In the genomic region with DNA sequence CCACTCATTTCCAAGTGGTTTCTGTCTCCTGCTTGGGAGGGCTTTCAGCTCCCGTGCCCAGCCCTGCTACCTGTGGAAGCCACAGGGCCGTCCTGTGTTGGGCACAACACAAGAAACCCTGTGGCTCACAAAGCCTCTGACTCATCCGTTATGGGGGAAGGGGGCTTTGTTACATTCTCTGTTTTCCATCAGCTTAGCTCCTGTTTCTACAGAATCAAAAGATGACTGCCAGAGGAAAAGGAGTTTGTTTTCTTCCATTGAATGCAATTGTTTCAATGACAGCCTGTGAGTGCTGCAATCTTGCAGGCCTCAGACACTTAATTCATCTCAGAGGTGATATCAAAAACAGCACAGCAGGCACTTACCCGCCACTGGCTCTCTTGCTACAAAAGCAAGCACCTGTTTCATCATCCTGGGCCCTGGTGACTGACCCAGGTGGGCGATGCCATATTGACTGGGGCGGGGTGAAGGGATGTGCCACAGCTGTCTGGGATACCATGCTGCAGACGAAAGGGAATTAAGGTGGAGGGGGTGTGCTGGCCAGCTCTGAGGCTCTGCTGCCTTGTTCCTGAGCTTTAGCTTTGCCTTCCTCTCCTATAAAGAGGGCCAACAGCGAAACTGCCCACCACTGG, we compare ENCODE assay signal across 25 cellular contexts.
DNase-seq lines count a peak whose midpoint lies in the region; ATAC-seq and TF ChIP-seq lines count a peak whose summit lies in the region.
"Had no signal": no experiment of that assay in that cellular context is flagged by ENCODE, and none has a peak within 500 bp of the region (broad histone marks: within the 10 kb centered on the region; RNA-seq: fewer than 3 reads in every experiment).

No MANE protein-coding gene starts in this region.

- H3K36me3 ChIP-seq in HUES48 (ENCODE audit: control insufficient read depth, insufficient read depth, low read length) = no peaks in the 10 kb centered on the region
- no peaks in the 10 kb centered on the region for H3K36me3 ChIP-seq in neural cell (ENCODE audit: insufficient read depth, low read length)
- no peaks in the 10 kb centered on the region for H3K36me3 ChIP-seq in colonic mucosa
- H3K36me3 ChIP-seq: breast epithelium, lower lobe of right lung, upper lobe of right lung had no signal

- peak; percentile 50 for TF ChIP-seq EP300 in neural cell (conservative IDR thresholded peaks at IDR 0.05; ENCODE audit: poor library complexity, severe bottlenecking)

- no peak for ATAC-seq in foreskin keratinocyte
- ATAC-seq: activated CD4-positive, alpha-beta T cell treated with anti-CD3 and anti-CD28 coated beads for 36 hours; activated CD8-positive, alpha-beta T cell treated with anti-CD3 and anti-CD28 coated beads, Interleukin-2, amount 10 ng/mL, durations not matched to agents 7 days and 5 days; activated T-helper 17 cell treated with anti-CD3 and anti-CD28 coated beads, Interleukin-2, amount 50 U/mL, for 72 hours; lower lobe of right lung; naive thymus-derived CD8-positive, alpha-beta T cell; stimulated activated naive B cell treated with anti-CD40 and anti-IgM and Interleukin-4, amounts not matched to agents 10 μg/mL and 1 μg/mL and 100 μg/mL, for 72 hours; upper lobe of right lung had no signal

- H3K9me3 ChIP-seq in HUES48 (ENCODE audit: control insufficient read depth, insufficient read depth, low read length) (no peaks in the 10 kb centered on the region), neural cell (ENCODE audit: low read length) (no peaks in the 10 kb centered on the region), colonic mucosa (no peaks in the 10 kb centered on the region)
- H3K9me3 ChIP-seq: breast epithelium, lower lobe of right lung, upper lobe of right lung had no signal

- no peaks in the 10 kb centered on the region for H3K9me2 ChIP-seq in neural cell (ENCODE audit: insufficient read depth, low read length)

- DNase-seq in NCI-H345 treated with DMSO at 0.1 percent for 48 hours (lab: John Stamatoyannopoulos, UW; ENCODE audit: unreplicated experiment) (peak; percentile 9), HCEC 1CT (no peak), foreskin keratinocyte (no peak), NOMO-1 treated with DMSO at 0.1 percent for 48 hours (lab: John Stamatoyannopoulos, UW; ENCODE audit: unreplicated experiment) (no peak), colonic mucosa (no peak)
- DNase-seq: activated CD4-positive, alpha-beta T cell treated with anti-CD3 and anti-CD28 coated beads for 36 hours; activated CD8-positive, alpha-beta T cell treated with anti-CD3 and anti-CD28 coated beads, Interleukin-2, amount 10 ng/mL, durations not matched to agents 7 days and 5 days; activated naive CD4-positive, alpha-beta T cell treated with anti-CD3 and anti-CD28 coated beads, Interleukin-2, amount 50 U/mL, for 16 hours; DMS79; GDM1; glutamatergic neuron; IMR-90; kidney glomerular epithelial cell; lower lobe of right lung; naive thymus-derived CD8-positive, alpha-beta T cell; NCI-H1436 treated with DMSO at 0.1 percent for 48 hours; NCI-H2171; NCI-H524 treated with DMSO at 0.1 percent for 48 hours; stimulated activated naive B cell treated with anti-CD40 and anti-IgM and Interleukin-4, amounts not matched to agents 10 μg/mL and 1 μg/mL and 100 μg/mL, for 72 hours; upper lobe of right lung had no signal

- H3K27me3 ChIP-seq in HUES48 (ENCODE audit: control insufficient read depth, insufficient read depth, low read length) (no peaks in the 10 kb centered on the region), neural cell (ENCODE audit: insufficient read depth, low read depth, low read length) (no peaks in the 10 kb centered on the region), foreskin keratinocyte (no peaks in the 10 kb centered on the region), colonic mucosa (no peaks in the 10 kb centered on the region)
- H3K27me3 ChIP-seq: breast epithelium, upper lobe of right lung had no signal

- H3K27ac ChIP-seq in HUES48 (ENCODE audit: low read depth, low read length) = peak overlapping the region; percentile 87
- H3K27ac ChIP-seq in cingulate gyrus (ENCODE audit: low read depth, low read length) = peak overlapping the region; percentile 54
- H3K27ac ChIP-seq in neural cell (ENCODE audit: low read length) = no peak overlapping the region
- no peak overlapping the region for H3K27ac ChIP-seq in foreskin keratinocyte
- no peak overlapping the region for H3K27ac ChIP-seq in colonic mucosa
- H3K27ac ChIP-seq: breast epithelium, lower lobe of right lung, upper lobe of right lung had no signal

- H3K4me2 ChIP-seq in neural cell (ENCODE audit: low read length) = no peak overlapping the region

- H3K4me1 ChIP-seq in HUES48 (ENCODE audit: control insufficient read depth, insufficient read depth, low read length) (peaks cover 14% of the 10 kb centered on the region), foreskin keratinocyte (no peaks in the 10 kb centered on the region), colonic mucosa (no peaks in the 10 kb centered on the region)
- H3K4me1 ChIP-seq: breast epithelium, lower lobe of right lung, upper lobe of right lung had no signal

- H3K79me2 ChIP-seq in neural cell (replicated peaks; ENCODE audit: insufficient read depth, low read length) = no peaks in the 10 kb centered on the region

- TF ChIP-seq CTCF in neural cell (IDR thresholded peaks at IDR 0.05; ENCODE audit: poor library complexity, severe bottlenecking) = no peak
- TF ChIP-seq CTCF in foreskin keratinocyte (conservative IDR thresholded peaks at IDR 0.05) = no peak
- TF ChIP-seq CTCF in colonic mucosa (IDR thresholded peaks at IDR 0.05) = no peak

- H3K4me3 ChIP-seq in HUES48 (ENCODE audit: low read depth, low read length) (no peak overlapping the region), neural cell (ENCODE audit: low read length) (no peak overlapping the region), colonic mucosa (no peak overlapping the region)
- H3K4me3 ChIP-seq: breast epithelium, lower lobe of right lung, upper lobe of right lung had no signal

- no peak overlapping the region for H3K9ac ChIP-seq in HUES48 (ENCODE audit: low read depth, low read length)
- H3K9ac ChIP-seq in neural cell (ENCODE audit: low read length) = no peak overlapping the region
- no peak overlapping the region for H3K9ac ChIP-seq in colonic mucosa (ENCODE audit: low read depth in 2 of 2, low read length in 2 of 2)

- intact Hi-C loops in colonic mucosa (cut with DNase I) = no loop called here

- H4K20me1 ChIP-seq in neural cell (ENCODE audit: insufficient read depth) = no peaks in the 10 kb centered on the region

- no peaks in the 10 kb centered on the region for H3F3A ChIP-seq in neural cell (ENCODE audit: insufficient read depth, low read length, poor library complexity, severe bottlenecking)

- H2AFZ ChIP-seq in neural cell (ENCODE audit: low read depth, low read length) = no peak overlapping the region

- TF ChIP-seq RAD21 in neural cell (conservative IDR thresholded peaks at IDR 0.05) = peak; percentile 16

TF ChIP-seq in neural cell, 6 proteins besides CTCF, POLR2A, EP300 and RAD21:
- TF ChIP-seq MXI1 (conservative IDR thresholded peaks at IDR 0.05; ENCODE audit: poor library complexity, severe bottlenecking) = no peak
- TF ChIP-seq POLR2AphosphoS5 (IDR thresholded peaks at IDR 0.05) = peak; percentile 60

Comparison
In these comparisons a context has a peak if more than half of its experiments do, and no peak if none do; other contexts are left out.
1. H3K27ac ChIP-seq: peak in HUES48 (single experiment) and cingulate gyrus (single experiment); none in neural cell (single experiment), foreskin keratinocyte (single experiment) and colonic mucosa (single experiment).